ENCODE assay signal across 8 cellular contexts in the genomic region with DNA sequence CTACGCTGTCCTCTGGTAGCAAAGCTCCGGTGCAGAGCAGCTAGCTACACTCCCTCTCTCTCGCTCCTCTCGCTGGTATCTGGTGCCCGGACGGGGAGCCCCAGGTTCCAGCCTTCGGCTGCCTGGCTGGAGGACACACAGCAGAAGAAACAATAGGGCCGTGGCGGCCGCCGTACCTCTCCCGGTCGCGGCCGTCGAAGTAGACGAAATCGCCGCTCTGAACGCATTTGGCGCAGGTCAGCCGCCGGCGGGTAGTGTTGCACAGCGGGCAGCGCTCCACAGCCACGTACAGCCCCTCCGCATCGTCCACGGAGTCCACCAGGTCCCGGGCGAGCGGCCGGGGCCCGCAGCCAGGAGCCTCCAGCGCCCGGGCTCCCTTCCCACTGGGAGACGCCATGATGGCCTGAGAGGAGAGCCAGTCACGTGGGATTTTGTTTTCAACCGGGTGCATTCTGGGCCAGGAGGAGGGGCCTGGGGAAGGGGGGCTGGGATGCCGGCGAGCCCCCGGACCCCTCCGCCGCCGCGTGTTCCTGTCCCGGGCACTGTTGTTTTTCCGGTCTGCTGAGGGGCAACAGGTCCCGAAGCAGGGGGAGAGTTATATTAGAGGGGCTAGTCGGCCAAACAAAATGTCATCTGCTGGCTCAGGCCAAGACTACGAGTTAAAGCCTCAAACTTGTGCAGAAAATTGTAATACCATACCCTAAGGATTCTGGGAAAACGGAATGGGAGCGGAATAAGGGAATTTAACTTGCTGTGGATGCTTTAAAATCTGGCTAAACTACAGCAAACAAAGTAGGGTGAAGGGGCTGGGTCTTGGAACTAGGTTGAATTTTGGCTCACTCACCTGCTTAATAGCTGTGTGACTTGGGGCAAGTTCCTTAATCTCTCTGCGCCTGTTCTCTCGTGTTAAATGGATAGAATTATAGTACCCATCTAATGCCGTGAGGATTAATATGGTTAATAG. TPM values are rescaled to one million over a fixed set of nuclear protein-coding genes. Genes with fewer than 3 reads are reported as not detected.
DNase-seq lines count a peak whose midpoint lies in the region; ATAC-seq, FAIRE-seq and TF ChIP-seq lines count a peak whose summit lies in the region.

A gene with protein sequence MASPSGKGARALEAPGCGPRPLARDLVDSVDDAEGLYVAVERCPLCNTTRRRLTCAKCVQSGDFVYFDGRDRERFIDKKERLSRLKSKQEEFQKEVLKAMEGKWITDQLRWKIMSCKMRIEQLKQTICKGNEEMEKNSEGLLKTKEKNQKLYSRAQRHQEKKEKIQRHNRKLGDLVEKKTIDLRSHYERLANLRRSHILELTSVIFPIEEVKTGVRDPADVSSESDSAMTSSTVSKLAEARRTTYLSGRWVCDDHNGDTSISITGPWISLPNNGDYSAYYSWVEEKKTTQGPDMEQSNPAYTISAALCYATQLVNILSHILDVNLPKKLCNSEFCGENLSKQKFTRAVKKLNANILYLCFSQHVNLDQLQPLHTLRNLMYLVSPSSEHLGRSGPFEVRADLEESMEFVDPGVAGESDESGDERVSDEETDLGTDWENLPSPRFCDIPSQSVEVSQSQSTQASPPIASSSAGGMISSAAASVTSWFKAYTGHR (minus strand): TSS at position 405 of the 964 bp plus-strand sequence. CDS start 8 bp downstream, at position 397.

- no peaks in the 10 kb centered on the region for H3K36me3 ChIP-seq in gastroesophageal sphincter

- no peak for TF ChIP-seq EP300 in gastroesophageal sphincter (IDR thresholded peaks at IDR 0.05)

- peaks cover 14% of the 10 kb centered on the region for H3K27me3 ChIP-seq in gastroesophageal sphincter

- TF ChIP-seq CTCF in gastroesophageal sphincter (IDR thresholded peaks at IDR 0.05) = peak in 1 of 4 experiments; percentile 32

- no peak; the same call in 1 of the 2 replicates for TF ChIP-seq POLR2A in H54 (IDR thresholded peaks at IDR 0.05; ENCODE audit: low read depth, low read length)
- peak; percentile 44 to 64 for TF ChIP-seq POLR2A in gastroesophageal sphincter (IDR thresholded peaks at IDR 0.05)

- FAIRE-seq in H54 (lab: Jason Lieb, UNC) = peak; percentile 50

- peak within 1 kb of the TSS; percentile 82 to 84 for H3K4me3 ChIP-seq in gastroesophageal sphincter

- peaks cover 4 to 34% (median 12%) of the 10 kb centered on the region in 3 donors for H3K4me1 ChIP-seq in gastroesophageal sphincter

- H3K27ac ChIP-seq in gastroesophageal sphincter (peak within 1 kb of the TSS; percentile 69 to 86 (median 85)), substantia nigra (ENCODE audit: low read depth, low read length, poor library complexity, severe bottlenecking) (peak within 1 kb of the TSS; percentile 88)

- peak; percentile 91 for DNase-seq in ELR (ENCODE audit: low read depth)
- peak; percentile 59 for DNase-seq in H54 (ENCODE audit: insufficient read length, low spot score)
- DNase-seq in M059J (ENCODE audit: low read depth) = peak; percentile 81
- DNase-seq in SHP77 (lab: John Stamatoyannopoulos, UW) = peak; percentile 82 to 88
- peak; percentile 68 for DNase-seq in activated gamma-delta T cell treated with anti-CD3 and anti-CD28 coated beads, Interleukin-2, amount 50 U/mL, for 16 hours (ENCODE audit: low read depth)
- peak in 55 of 56 donors; percentile 18 to 93 (median 85) for DNase-seq in nucleus accumbens (lab: John Stamatoyannopoulos, UW)
- DNase-seq in substantia nigra (lab: John Stamatoyannopoulos, UW) = peak; percentile 30 to 91 (median 84)

- no peaks in the 10 kb centered on the region for H3K9me3 ChIP-seq in gastroesophageal sphincter

- 25 to 28% methylated on average over 5 to 7 of the region's 57 CpGs for WGBS in gastroesophageal sphincter (ENCODE audit: low coverage in 1 of 2), 2 donors

- ATAC-seq in gastroesophageal sphincter = peak; percentile 99

RNA-seq across cellular contexts. Expression of the gene that starts here (rescaled TPM):
- total RNA-seq in M059J (2014; rRNA removed; shearing (Covaris generic)) = 5.6 and 8.9 TPM in 2 replicates
- 10 to 100 TPM; 16.4 to 29.9 (median 18.1) TPM for total RNA-seq in gastroesophageal sphincter

Comparison
In these comparisons a context has a peak if more than half of its experiments do, and no peak if none do; other contexts are left out.
1. Peak in every context shown above with its lines: DNase-seq, ATAC-seq, H3K4me3 ChIP-seq and H3K27ac ChIP-seq.